ENCODE assay signal across 10 cellular contexts in the genomic region with DNA sequence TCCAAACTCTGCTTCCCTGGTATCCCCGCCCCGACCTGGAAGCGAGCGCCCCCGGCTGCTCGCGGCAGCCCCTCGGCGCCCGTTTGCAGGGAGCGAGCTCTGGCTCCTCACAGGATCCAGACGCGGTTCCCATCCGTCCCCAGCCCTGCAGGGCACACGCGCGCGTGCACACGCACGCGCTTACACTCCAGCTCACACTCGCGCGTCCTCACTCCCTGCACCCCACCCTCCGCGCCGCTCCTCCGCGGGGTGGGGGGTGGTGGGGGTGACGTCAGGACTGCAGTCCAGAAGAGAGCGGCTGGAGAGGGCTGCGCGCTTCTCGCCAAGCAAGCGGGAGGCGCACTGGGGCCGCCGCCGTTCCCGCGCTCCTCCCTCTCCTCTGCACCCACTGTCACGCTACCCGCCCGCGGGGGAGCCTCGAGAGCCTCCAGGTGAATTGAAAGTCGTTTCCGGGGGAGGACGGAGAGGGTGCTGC.
DNase-seq lines count a peak whose midpoint lies in the region; ATAC-seq and TF ChIP-seq lines count a peak whose summit lies in the region.
"Had no signal": no experiment of that assay in that cellular context is flagged by ENCODE, and none has a peak within 500 bp of the region (broad histone marks: within the 10 kb centered on the region; RNA-seq: fewer than 3 reads in every experiment).

No MANE protein-coding gene starts in this region.

- peaks cover 15% of the 10 kb centered on the region for H3K27me3 ChIP-seq in CD4-positive, CD25-positive, alpha-beta regulatory T cell (ENCODE audit: control insufficient read depth, insufficient read depth, low read length)
- H3K27me3 ChIP-seq in HUES64 (ENCODE audit: insufficient read depth, low read length) = peaks cover 99% of the 10 kb centered on the region
- peaks cover 99% of the 10 kb centered on the region for H3K27me3 ChIP-seq in endodermal cell (ENCODE audit: control insufficient read depth, insufficient read depth, low read length, poor library complexity, severe bottlenecking)
- H3K27me3 ChIP-seq in neuron (ENCODE audit: insufficient read depth, low read length) = peaks cover 52% of the 10 kb centered on the region

- peak overlapping the region; percentile 80 for H2AFZ ChIP-seq in neuron (ENCODE audit: low read depth, low read length)

- no peaks in the 10 kb centered on the region for H3K36me3 ChIP-seq in CD4-positive, CD25-positive, alpha-beta regulatory T cell (ENCODE audit: control insufficient read depth, insufficient read depth, low read length)
- H3K36me3 ChIP-seq in HUES64 (ENCODE audit: insufficient read depth, low read length) (no peaks in the 10 kb centered on the region), endodermal cell (ENCODE audit: control insufficient read depth, insufficient read depth, low read length) (no peaks in the 10 kb centered on the region), neuron (ENCODE audit: insufficient read depth, low read length) (no peaks in the 10 kb centered on the region)

- under 1% methylated on average over 43 of the region's 49 CpGs for WGBS in HUES64
- 0% methylated on average over 2 to 49 of the region's 49 CpGs for WGBS in endodermal cell (ENCODE audit: insufficient coverage in 1 of 2, insufficient read length in 1 of 2), 2 experiments

- H3K9me3 Mint-ChIP-seq in CD4-positive, CD25-positive, alpha-beta regulatory T cell = peaks cover 0 to 2% (median 0%) of the 10 kb centered on the region in 7 donors
- H3K9me3 Mint-ChIP-seq in endodermal cell = no peaks in the 10 kb centered on the region

- H3K36me3 Mint-ChIP-seq in CD4-positive, CD25-positive, alpha-beta regulatory T cell = no peaks in the 10 kb centered on the region
- H3K36me3 Mint-ChIP-seq in endodermal cell (ENCODE audit: low read depth) = no peaks in the 10 kb centered on the region

- peak overlapping the region in 2 of 4 donors; percentile 41 to 62 for H3K4me3 Mint-ChIP-seq in CD4-positive, CD25-positive, alpha-beta regulatory T cell
- H3K4me3 Mint-ChIP-seq in endodermal cell = peak overlapping the region; percentile 56

- peaks cover 64% of the 10 kb centered on the region for H3K27me3 Mint-ChIP-seq in CD4-positive, CD25-positive, alpha-beta regulatory T cell
- peaks cover 96% of the 10 kb centered on the region for H3K27me3 Mint-ChIP-seq in endodermal cell (ENCODE audit: insufficient read depth)

- peaks cover 3% of the 10 kb centered on the region for H3K4me1 ChIP-seq in CD4-positive, CD25-positive, alpha-beta regulatory T cell (ENCODE audit: control insufficient read depth, insufficient read depth, low read length, poor library complexity, severe bottlenecking)
- 0 out of 2 replicates have a peak, but pooled peaks cover 16% of the 10 kb centered on the region for H3K4me1 ChIP-seq in HUES64 (ENCODE audit: insufficient read depth, low read length)
- H3K4me1 ChIP-seq in endodermal cell (ENCODE audit: control insufficient read depth, insufficient read depth, low read length) = peaks cover 3% of the 10 kb centered on the region
- H3K4me1 ChIP-seq in neuron (ENCODE audit: insufficient read depth, low read length) = no peaks in the 10 kb centered on the region

- no peak for ATAC-seq in CD4-positive, CD25-positive, alpha-beta regulatory T cell (ENCODE audit: low read depth in 2 of 2)
- ATAC-seq in GM21528 (IDR thresholded peaks at IDR 0.05; ENCODE audit: low FRiP score, unreplicated experiment) = no peak

- peaks cover 0 to 21% (median 0%) of the 10 kb centered on the region in 4 donors for H3K4me1 Mint-ChIP-seq in CD4-positive, CD25-positive, alpha-beta regulatory T cell
- peaks cover 9% of the 10 kb centered on the region for H3K4me1 Mint-ChIP-seq in endodermal cell

- no peaks in the 10 kb centered on the region for H3K9me3 ChIP-seq in CD4-positive, CD25-positive, alpha-beta regulatory T cell (ENCODE audit: control insufficient read depth in 2 of 2, low read length in 2 of 2)
- H3K9me3 ChIP-seq in HUES64 (ENCODE audit: insufficient read depth, low read depth, low read length) = no peaks in the 10 kb centered on the region
- no peaks in the 10 kb centered on the region for H3K9me3 ChIP-seq in endodermal cell (ENCODE audit: control insufficient read depth, low read length)
- H3K9me3 ChIP-seq in neuron (ENCODE audit: low read length) = no peaks in the 10 kb centered on the region

- DNase-seq in CD4-positive, CD25-positive, alpha-beta regulatory T cell = peak in 2 of 3 donors; percentile 4 to 26
- peak; percentile 86 for DNase-seq in endodermal cell
- DNase-seq in RKO (ENCODE audit: low spot score) = no peak
- DNase-seq in cortex of kidney (lab: John Stamatoyannopoulos, UW) = no peak
- no peak for DNase-seq in NAMALWA (ENCODE audit: low spot score)
- DNase-seq: foreskin melanocyte, NCI-H1092 treated with DMSO at 0.1 percent for 48 hours had no signal

- no peak overlapping the region for H3K9ac ChIP-seq in HUES64 (ENCODE audit: low read depth, low read length)
- H3K9ac ChIP-seq in endodermal cell (ENCODE audit: extremely low read depth, low read length, poor library complexity, severe bottlenecking) = no peak overlapping the region

- H3K4me3 ChIP-seq in CD4-positive, CD25-positive, alpha-beta regulatory T cell (ENCODE audit: low read depth, low read length) = no peak overlapping the region
- peak overlapping the region; percentile 68 for H3K4me3 ChIP-seq in HUES64 (ENCODE audit: low read length)
- H3K4me3 ChIP-seq in endodermal cell (ENCODE audit: low read length) = peak overlapping the region; percentile 77
- peak overlapping the region; percentile 46 for H3K4me3 ChIP-seq in neuron (ENCODE audit: low read length)

- TF ChIP-seq CTCF in endodermal cell (conservative IDR thresholded peaks at IDR 0.05) = no peak

- H3K27ac ChIP-seq in CD4-positive, CD25-positive, alpha-beta regulatory T cell (ENCODE audit: insufficient read depth, low read length, poor library complexity, severe bottlenecking) = no peak overlapping the region
- H3K27ac ChIP-seq in HUES64 (ENCODE audit: low read depth, low read length) = no peak overlapping the region
- H3K27ac ChIP-seq in endodermal cell (ENCODE audit: low read depth, low read length) = no peak overlapping the region

- no peak overlapping the region for H3K27ac Mint-ChIP-seq in CD4-positive, CD25-positive, alpha-beta regulatory T cell
- no peak overlapping the region for H3K27ac Mint-ChIP-seq in endodermal cell

Comparison
In these comparisons a context has a peak if more than half of its experiments do, and no peak if none do; other contexts are left out.
1. DNase-seq: peak in CD4-positive, CD25-positive, alpha-beta regulatory T cell (2 of 3) and endodermal cell (single experiment); none in RKO (single experiment), cortex of kidney (single experiment) and NAMALWA (single experiment).